In the genomic region with DNA sequence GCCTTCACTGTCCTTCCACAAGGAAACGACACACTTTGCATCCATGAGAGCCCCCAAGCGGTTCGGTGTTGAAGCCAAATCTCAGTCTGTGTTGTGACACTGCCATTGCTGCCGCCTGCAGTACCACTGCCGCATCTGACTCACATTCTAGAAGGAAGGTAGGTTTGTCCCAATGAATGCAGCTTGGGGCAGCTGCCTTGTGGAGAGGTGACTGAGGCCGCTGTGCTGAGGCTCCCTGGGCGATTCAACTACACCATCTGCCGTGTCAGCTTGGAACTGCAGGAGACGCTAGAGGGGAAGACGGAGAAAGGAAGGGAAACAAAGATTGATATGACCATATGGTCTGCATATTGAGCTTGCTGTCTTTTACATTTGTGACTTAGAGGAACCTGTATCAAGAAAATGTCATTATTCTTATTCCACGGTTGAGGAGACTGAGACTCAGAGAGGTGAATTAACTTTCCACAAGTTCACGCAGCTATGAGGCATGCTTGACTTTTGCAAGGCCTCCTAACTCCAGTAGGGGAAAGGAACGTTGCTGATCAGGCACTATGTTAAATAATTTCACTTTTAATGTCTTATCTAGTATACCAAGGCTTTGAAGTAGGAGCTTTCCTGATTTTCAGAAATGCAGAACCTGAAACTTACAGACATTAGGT, we compare ENCODE assay signal across 8 cellular contexts. TPM values are rescaled to one million over a fixed set of nuclear protein-coding genes. Genes with fewer than 3 reads are reported as not detected.
DNase-seq lines count a peak whose midpoint lies in the region; ATAC-seq, FAIRE-seq and TF ChIP-seq lines count a peak whose summit lies in the region.

No MANE protein-coding gene starts in this region.

- H3K4me1 ChIP-seq in CD4-positive, alpha-beta memory T cell (ENCODE audit: insufficient read depth, low read length): no peaks in the 10 kb centered on the region
- H3K4me1 ChIP-seq in HepG2 (ENCODE audit: insufficient read depth, low read length): no peaks in the 10 kb centered on the region

- POLR2A ChIA-PET in CD4-positive, alpha-beta memory T cell (lab: Charles Lee; ENCODE audit: partially characterized antibody): no interaction called here
- POLR2A ChIA-PET in HepG2 (lab: Yijun Ruan, JAX): no interaction called here

- peaks cover 0 to 2% (median under 1%) of the 10 kb centered on the region in 4 donors for H3K4me1 Mint-ChIP-seq in CD4-positive, alpha-beta memory T cell
- no peaks in the 10 kb centered on the region for H3K4me1 Mint-ChIP-seq in chondrocyte (ENCODE audit: low read depth)

- TF ChIP-seq CTCF in chondrocyte (IDR thresholded peaks at IDR 0.05): peak; percentile 94
- peak; percentile 98 for TF ChIP-seq CTCF in HepG2 (CRISPR knock-in tag; IDR thresholded peaks at IDR 0.05)

- WGBS in HepG2 (ENCODE audit: low lambda C conversion rate): 14% methylated on average over 11 of the region's 13 CpGs

- TF ChIP-seq POLR2A in HepG2 (IDR thresholded peaks at IDR 0.05; ENCODE audit: insufficient read depth in 1 of 2, low read depth in 2 of 2, low read length in 2 of 2): no peak

- peak; percentile 84 for FAIRE-seq in HepG2 (lab: Jason Lieb, UNC)

- intact Hi-C loops in CD4-positive, alpha-beta memory T cell (cut with micrococcal nuclease): loop anchor here (2.0 to 5.0 kb wide), 5 partner anchors 44 to 620 kb away; partner anchors contain the start of gene LMAN1
- intact Hi-C loops in HepG2 (cut with micrococcal nuclease; ENCODE audit: unreplicated experiment): loop anchor here (2.0 kb wide), 4 partner anchors 44 to 318 kb away; partner anchors contain the start of gene LMAN1

- TF ChIP-seq RAD21 in HepG2 (CRISPR knock-in tag; IDR thresholded peaks at IDR 0.05): peak; percentile 95

- peak; percentile 99 for ATAC-seq in GM19395 (IDR thresholded peaks at IDR 0.05; ENCODE audit: unreplicated experiment)
- peak; percentile 99 for ATAC-seq in HG03442 (IDR thresholded peaks at IDR 0.05; ENCODE audit: unreplicated experiment)
- peak; percentile 100 for ATAC-seq in HepG2

- in situ Hi-C loops in HepG2 (cut with HindIII; ENCODE audit: extremely low pct_ligation_motif_present, low pct_unique_long_range_greater_than_20kb): loop anchor here (5.0 kb wide), 1 partner anchor 95 kb away; no protein-coding TSS in a partner anchor

- H3K27ac Mint-ChIP-seq in CD4-positive, alpha-beta memory T cell: no peak overlapping the region
- H3K27ac Mint-ChIP-seq in chondrocyte (ENCODE audit: unreplicated experiment): no peak overlapping the region

- H3K36me3 ChIP-seq in CD4-positive, alpha-beta memory T cell (ENCODE audit: insufficient read depth, low read length): no peaks in the 10 kb centered on the region
- H3K36me3 ChIP-seq in HepG2 (replicated peaks in 1 of 2; ENCODE audit: control insufficient read depth in 1 of 2, insufficient read depth in 2 of 2, low read length in 2 of 2): no peaks in the 10 kb centered on the region

- no peak overlapping the region for H3K4me2 ChIP-seq in HepG2 (ENCODE audit: low read depth, low read length)

- no peak for TF ChIP-seq EP300 in HepG2 (IDR thresholded peaks at IDR 0.05; ENCODE audit: low read depth in 2 of 2, low read length in 2 of 2)
- TF ChIP-seq EP300 in HepG2 (CRISPR knock-in tag; IDR thresholded peaks at IDR 0.05; ENCODE audit: borderline replicate concordance): no peak

- H3K27ac ChIP-seq in CD4-positive, alpha-beta memory T cell (ENCODE audit: low read depth, low read length): no peak overlapping the region
- H3K27ac ChIP-seq in HepG2 (ENCODE audit: extremely low read length, insufficient read depth, low read length): no peak overlapping the region

- no peaks in the 10 kb centered on the region for H3K9me3 Mint-ChIP-seq in CD4-positive, alpha-beta memory T cell
- H3K9me3 Mint-ChIP-seq in chondrocyte (ENCODE audit: low read depth): no peaks in the 10 kb centered on the region

- no peaks in the 10 kb centered on the region for H3K36me3 Mint-ChIP-seq in CD4-positive, alpha-beta memory T cell
- H3K36me3 Mint-ChIP-seq in chondrocyte (ENCODE audit: low read depth): no peaks in the 10 kb centered on the region

- BruUV-seq in HepG2 (replicated peaks; lab: Mats Ljungman, UMichigan): no TSS peak

- no peak overlapping the region for H3K4me3 Mint-ChIP-seq in CD4-positive, alpha-beta memory T cell
- no peak overlapping the region for H3K4me3 Mint-ChIP-seq in chondrocyte (ENCODE audit: unreplicated experiment)

- no peaks in the 10 kb centered on the region for H4K20me1 ChIP-seq in HepG2 (ENCODE audit: insufficient read depth, low read length)

- peaks cover 0 to 1% of the 10 kb centered on the region in 2 donors for H3K27me3 Mint-ChIP-seq in CD4-positive, alpha-beta memory T cell
- no peaks in the 10 kb centered on the region for H3K27me3 Mint-ChIP-seq in chondrocyte (ENCODE audit: low read depth)

- no peaks in the 10 kb centered on the region for H3K9me3 ChIP-seq in CD4-positive, alpha-beta memory T cell (ENCODE audit: control insufficient read depth in 1 of 2, low read length in 2 of 2)
- H3K9me3 ChIP-seq in HepG2 (ENCODE audit: low read length): no peaks in the 10 kb centered on the region

- H3K9ac ChIP-seq in HepG2 (ENCODE audit: insufficient read depth, low read depth, low read length): no peak overlapping the region

- CTCF ChIA-PET in CD4-positive, alpha-beta memory T cell (lab: Charles Lee; ENCODE audit: partially characterized antibody): interaction anchor here (0.8 to 6.0 kb wide), 35 partner anchors 10 to 624 kb away, joined by 3 to 262 read pairs (median 5); partner anchors contain the start of genes CPLX4 and LMAN1
- CTCF ChIA-PET in HepG2 (lab: Yijun Ruan, JAX; ENCODE audit: low intra/inter-chr PET ratio, low total read pairs): interaction anchor here (0.7 to 3.1 kb wide), 4 partner anchors 94 to 421 kb away, joined by 3 to 56 read pairs (median 19); no protein-coding TSS in a partner anchor

- no peaks in the 10 kb centered on the region for H3K79me2 ChIP-seq in HepG2 (ENCODE audit: insufficient read depth, low read length)

- DNase-seq in CD4-positive, alpha-beta memory T cell: peak; percentile 59 to 63 (median 62)
- DNase-seq in NCI-H510A treated with DMSO at 0.1 percent for 48 hours (lab: John Stamatoyannopoulos, UW) (peak; percentile 99), chondrocyte (ENCODE audit: low spot score) (no peak), HepG2 (ENCODE audit: low spot score) (peak; percentile 90)
- DNase-seq in activated CD4-positive, alpha-beta T cell treated with anti-CD3 and anti-CD28 coated beads for 24 hours (ENCODE audit: low read depth in 2 of 2): peak; percentile 55 to 67
- peak; percentile 43 for DNase-seq in stimulated activated CD8-positive, alpha-beta memory T cell treated with anti-CD3 and anti-CD28 coated beads, Interleukin-12 subunit alpha, Interleukin-12 subunit beta, amount 100 ng/mL, for 1 hour (ENCODE audit: low read depth)

- no peak overlapping the region for H3K4me3 ChIP-seq in CD4-positive, alpha-beta memory T cell (ENCODE audit: low read length in 2 of 2)
- no peak overlapping the region for H3K4me3 ChIP-seq in HepG2 (replicated peaks in 1 of 3; ENCODE audit: insufficient read depth in 1 of 3, low read depth in 2 of 3, low read length in 3 of 3)

- H2AFZ ChIP-seq in HepG2 (ENCODE audit: low read length): no peak overlapping the region

- H3K27me3 ChIP-seq in CD4-positive, alpha-beta memory T cell (ENCODE audit: insufficient read depth, low read length): no peaks in the 10 kb centered on the region
- 0 out of 5 replicates have a peak, but pooled peaks cover 0 to 3% of the 10 kb centered on the region in 2 experiments for H3K27me3 ChIP-seq in HepG2 (ENCODE audit: control insufficient read depth in 1 of 2, insufficient read depth in 2 of 2, low read length in 2 of 2)

TF ChIP-seq in HepG2, 621 proteins besides CTCF, POLR2A, EP300 and RAD21 (continues in another document):
- TF ChIP-seq FOXO1 (CRISPR knock-in tag; IDR thresholded peaks at IDR 0.05) (no peak), ZNF263 (CRISPR knock-in tag; IDR thresholded peaks at IDR 0.05) (no peak), SAP130 (CRISPR knock-in tag; IDR thresholded peaks at IDR 0.05; ENCODE audit: low read depth) (0 out of 2 replicates have a peak, but pooled peaks have one; percentile 34), NFIC (IDR thresholded peaks at IDR 0.05; ENCODE audit: low read length) (no peak), KAT7 (CRISPR knock-in tag; IDR thresholded peaks at IDR 0.05; ENCODE audit: borderline replicate concordance) (no peak; the same call in 1 of the 2 replicates)

RNA-seq across cellular contexts. Expression of gene LMAN1, which starts 43.5 kb away (rescaled TPM):
- total RNA-seq in CD4-positive, alpha-beta memory T cell: 10 to 100 TPM; 55.7 to 59.6 TPM
- polyA plus RNA-seq in CD4-positive, alpha-beta memory T cell: 10 to 100 TPM; 36.3 to 42.6 TPM
- total RNA-seq in chondrocyte: 107 to 164 TPM (median 108 TPM) in 3 replicates
- 79.1 and 131 TPM in 2 replicates for total RNA-seq in HepG2 (2016; rRNA removed; fragmentation: Illumina TruSeq; extraction: Trizol)
- 8.9 and 10.1 TPM in 2 replicates for total RNA-seq in HepG2 (2016; cell fraction: cytosol; rRNA removed; fragmentation: Illumina TruSeq; extraction: Trizol; ENCODE audit: low read depth)
- total RNA-seq in HepG2 (2016; cell fraction: insoluble cytoplasmic fraction; rRNA removed; fragmentation: Illumina TruSeq; extraction: Trizol): 73.2 and 133 TPM in 2 replicates
- total RNA-seq in HepG2 (2016; cell fraction: membrane; rRNA removed; fragmentation: Illumina TruSeq; extraction: Trizol): 25.0 and 32.8 TPM in 2 replicates
- 193 and 214 TPM in 2 replicates for total RNA-seq in HepG2 (2016; cell fraction: nucleus; rRNA removed; fragmentation: Illumina TruSeq; extraction: Trizol)
- polyA plus RNA-seq in HepG2 (2011; rRNA removed): 88.3 and 127 TPM in 2 replicates
- polyA plus RNA-seq in HepG2 (2011; cell fraction: cytosol; rRNA removed): 86.7 and 99.4 TPM in 2 replicates
- 46.5 and 52.3 TPM in 2 replicates for polyA plus RNA-seq in HepG2 (2011; cell fraction: nucleus; rRNA removed)
- 118 and 152 TPM in 2 replicates for polyA plus RNA-seq in HepG2 (2012)
- polyA plus RNA-seq in HepG2 (2016; cell fraction: cytosol; fragmentation: Illumina TruSeq; extraction: Trizol; ENCODE audit: low read depth): 3.9 and 4.3 TPM in 2 replicates
- 55.3 and 62.3 TPM in 2 replicates for polyA plus RNA-seq in HepG2 (2016; cell fraction: insoluble cytoplasmic fraction; fragmentation: Illumina TruSeq; extraction: Trizol; ENCODE audit: low read depth)
- 10.9 and 14.2 TPM in 2 replicates for polyA plus RNA-seq in HepG2 (2016; cell fraction: membrane; fragmentation: Illumina TruSeq; extraction: Trizol; ENCODE audit: low read depth)
- polyA plus RNA-seq in HepG2 (2016; cell fraction: nucleus; fragmentation: Illumina TruSeq; extraction: Trizol; ENCODE audit: insufficient read depth, low read depth): 172 and 173 TPM in 2 replicates
- polyA minus RNA-seq in HepG2 (2011; rRNA and poly(A)+ RNA removed; ENCODE audit: low replicate concordance): 37.2 and 147 TPM in 2 replicates
- 193 and 200 TPM in 2 replicates for polyA minus RNA-seq in HepG2 (2011; cell fraction: cytosol; rRNA and poly(A)+ RNA removed)
- 204 and 223 TPM in 2 replicates for polyA minus RNA-seq in HepG2 (2011; cell fraction: nucleus; rRNA and poly(A)+ RNA removed)
